ENCODE assay signal across 19 cellular contexts in the genomic region with DNA sequence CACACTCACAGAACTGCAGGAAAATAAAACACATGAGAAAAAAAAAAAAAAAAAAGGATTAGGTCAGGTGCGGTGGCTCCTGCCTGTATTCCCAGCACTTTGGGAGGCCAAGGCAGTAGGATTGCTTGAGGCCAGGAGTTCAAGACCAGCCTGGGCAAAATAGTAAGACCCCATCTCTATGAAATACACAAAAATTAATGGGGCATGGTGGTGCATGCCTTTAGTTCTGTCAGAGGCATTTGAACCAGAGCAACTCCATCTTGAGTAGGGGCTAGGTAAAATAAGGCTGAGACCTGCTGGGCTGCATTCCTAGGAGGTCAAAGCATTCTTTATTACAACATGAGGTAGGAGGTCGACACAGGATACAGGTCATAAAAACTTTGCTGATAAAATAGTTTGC. TPM values are rescaled to one million over a fixed set of nuclear protein-coding genes. Genes with fewer than 3 reads are reported as not detected.
A peak's percentile ranks its signal among the peaks of the same experiment; 100 is the strongest.
DNase-seq lines count a peak whose midpoint lies in the region; ATAC-seq and TF ChIP-seq lines count a peak whose summit lies in the region.
"Had no signal": no experiment of that assay in that cellular context is flagged by ENCODE, and none has a peak within 500 bp of the region (broad histone marks: within the 10 kb centered on the region; RNA-seq: fewer than 3 reads in every experiment).

No MANE protein-coding gene starts in this region.

- H3K36me3 Mint-ChIP-seq in H9 (ENCODE audit: insufficient read depth in 1 of 3, low read depth in 3 of 3) = peaks cover 0 to 9% (median 2%) of the 10 kb centered on the region in 3 experiments; a peak in 3 of 7 replicates

- H2AFZ ChIP-seq in H9 (ENCODE audit: low read length) (no peak overlapping the region), Loucy (ENCODE audit: low read length) (peak overlapping the region; percentile 11; the same call in 1 of the 2 replicates), osteoblast (ENCODE audit: low read length) (peak overlapping the region; percentile 80)

- no peaks in the 10 kb centered on the region for H3K79me1 ChIP-seq in H9 (ENCODE audit: insufficient read depth, low read depth, low read length, poor library complexity, severe bottlenecking)

- no peak overlapping the region for H3K56ac ChIP-seq in H9 (ENCODE audit: insufficient read length, low read depth, low read length)

- peaks cover 5% of the 10 kb centered on the region; the same call in 1 of the 2 replicates for H3K4me1 ChIP-seq in H9 (ENCODE audit: insufficient read depth, low read length)
- peaks cover 2% of the 10 kb centered on the region for H3K4me1 ChIP-seq in Loucy (ENCODE audit: insufficient read depth, low read length, poor library complexity, severe bottlenecking)
- H3K4me1 ChIP-seq in foreskin keratinocyte = peaks cover 9% of the 10 kb centered on the region
- H3K4me1 ChIP-seq in osteoblast (ENCODE audit: insufficient read depth, low read length) = peaks cover 16% of the 10 kb centered on the region
- H3K4me1 ChIP-seq: BE2C, Peyer's patch had no signal

- no peak overlapping the region for H4K5ac ChIP-seq in H9 (ENCODE audit: insufficient read length, low read depth, low read length)

- peaks cover 2 to 5% of the 10 kb centered on the region in 2 experiments; a peak in 2 of 5 replicates for H3K9me3 Mint-ChIP-seq in H9
- H3K9me3 Mint-ChIP-seq: CD4-positive, alpha-beta T cell; IgD-negative memory B cell had no signal

- H2BK20ac ChIP-seq in H9 (ENCODE audit: low read depth, low read length, poor library complexity, severe bottlenecking) = no peak overlapping the region

- H3F3A ChIP-seq in Loucy (ENCODE audit: low read depth) = no peaks in the 10 kb centered on the region

- H3K9me2 ChIP-seq in Loucy (replicated peaks; ENCODE audit: low read depth, low read length) = no peaks in the 10 kb centered on the region

- H3K23ac ChIP-seq in H9 (ENCODE audit: insufficient read length, low read depth, low read length) = no peak overlapping the region

- H2BK12ac ChIP-seq in H9 (ENCODE audit: insufficient read length, low read depth, low read length) = no peak overlapping the region

- DNase-seq in H9 (no peak), foreskin keratinocyte (no peak), osteoblast (ENCODE audit: insufficient read length, low spot score, missing footprints) (no peak), WERI-Rb-1 (no peak), NCI-H1436 (lab: John Stamatoyannopoulos, UW) (no peak), DMS79 (lab: John Stamatoyannopoulos, UW) (no peak), T1000 (lab: John Stamatoyannopoulos, UW) (no peak)
- DNase-seq: BE2C; CD4-positive, alpha-beta T cell; DMS153; GOT3; Kasumi-1; MM.1S; NCI-H1092; NCI-H146; Peyer's patch had no signal

- H4K20me1 ChIP-seq in H9 (ENCODE audit: control insufficient read depth, insufficient read depth, insufficient read length) (no peaks in the 10 kb centered on the region), Loucy (ENCODE audit: insufficient read depth, low read length, poor library complexity, severe bottlenecking) (no peaks in the 10 kb centered on the region), osteoblast (ENCODE audit: insufficient read depth, low read length) (no peaks in the 10 kb centered on the region)

- peak overlapping the region; percentile 77 for H3K27ac ChIP-seq in H9 (ENCODE audit: insufficient read length, low read depth, low read length)
- H3K27ac ChIP-seq in foreskin keratinocyte = peak overlapping the region; percentile 67
- H3K27ac ChIP-seq in osteoblast (ENCODE audit: low read depth, low read length) = peak overlapping the region; percentile 81
- H3K27ac ChIP-seq in WERI-Rb-1 = no peak overlapping the region
- H3K27ac ChIP-seq: Peyer's patch had no signal

- H4K91ac ChIP-seq in H9 (ENCODE audit: insufficient read length, low read depth, low read length) = no peak overlapping the region

- ATAC-seq in foreskin keratinocyte = no peak
- ATAC-seq: Right ventricle myocardium inferior had no signal

- H3K4me2 ChIP-seq in H9 (ENCODE audit: insufficient read depth, insufficient read length, low read length) (no peak overlapping the region), Loucy (ENCODE audit: low read depth, low read length, poor library complexity, severe bottlenecking) (no peak overlapping the region), osteoblast (ENCODE audit: insufficient read depth, low read length) (no peak overlapping the region)

- H3K9me3 ChIP-seq in H9 (ENCODE audit: control insufficient read depth, low read depth, low read length) (no peaks in the 10 kb centered on the region), Loucy (ENCODE audit: insufficient read depth, low read depth, low read length) (no peaks in the 10 kb centered on the region), osteoblast (ENCODE audit: low read depth, low read length) (no peaks in the 10 kb centered on the region), WERI-Rb-1 (ENCODE audit: severe bottlenecking) (no peaks in the 10 kb centered on the region)
- H3K9me3 ChIP-seq: BE2C, Peyer's patch had no signal

- no peak overlapping the region for H3K4me3 ChIP-seq in Loucy (ENCODE audit: low read length, poor library complexity, severe bottlenecking)
- no peak overlapping the region for H3K4me3 ChIP-seq in osteoblast (ENCODE audit: insufficient read depth, low read length)
- no peak overlapping the region for H3K4me3 ChIP-seq in WERI-Rb-1 (ENCODE audit: low read depth, low read length)
- H3K4me3 ChIP-seq: Peyer's patch had no signal

- peak overlapping the region in 2 of 3 experiments; percentile 88 to 99; a peak in 4 of 7 replicates for H3K27ac Mint-ChIP-seq in H9
- H3K27ac Mint-ChIP-seq: CD4-positive, alpha-beta T cell; IgD-negative memory B cell had no signal

- H3K18ac ChIP-seq in H9 (ENCODE audit: insufficient read length, low read depth, low read length) = no peak overlapping the region

- H3K36me3 ChIP-seq in Loucy (ENCODE audit: insufficient read depth, low read length) = no peaks in the 10 kb centered on the region
- H3K36me3 ChIP-seq in osteoblast (ENCODE audit: insufficient read depth, low read length) = no peaks in the 10 kb centered on the region
- no peaks in the 10 kb centered on the region for H3K36me3 ChIP-seq in WERI-Rb-1
- H3K36me3 ChIP-seq: BE2C, Peyer's patch had no signal

- peaks cover 47 to 59% of the 10 kb centered on the region in 2 experiments for H3K4me1 Mint-ChIP-seq in H9

- H3K79me2 ChIP-seq in H9 (ENCODE audit: insufficient read depth, low read length) (no peaks in the 10 kb centered on the region), Loucy (ENCODE audit: insufficient read depth, low read length) (no peaks in the 10 kb centered on the region), osteoblast (ENCODE audit: insufficient read depth, low read length) (no peaks in the 10 kb centered on the region)

- H3K9ac ChIP-seq in H9 (ENCODE audit: extremely low read depth, insufficient read length, low read length) (no peak overlapping the region), Loucy (ENCODE audit: low read depth, low read length, poor library complexity, severe bottlenecking) (no peak overlapping the region)

- H3K23me2 ChIP-seq in H9 (ENCODE audit: insufficient read length, low read depth, low read length, poor library complexity, severe bottlenecking) = no peaks in the 10 kb centered on the region

- no peak overlapping the region for H2BK15ac ChIP-seq in H9 (ENCODE audit: low read depth, low read length)

- H2BK120ac ChIP-seq in H9 (ENCODE audit: low read depth, low read length, poor library complexity, severe bottlenecking) = no peak overlapping the region

- no peaks in the 10 kb centered on the region for H3K27me3 Mint-ChIP-seq in H9 (ENCODE audit: low read depth)
- H3K27me3 Mint-ChIP-seq: CD4-positive, alpha-beta T cell; IgD-negative memory B cell had no signal

- TF ChIP-seq CTCF in H9 (conservative IDR thresholded peaks at IDR 0.05) (no peak), Loucy (conservative IDR thresholded peaks at IDR 0.05; ENCODE audit: low read length) (no peak), foreskin keratinocyte (conservative IDR thresholded peaks at IDR 0.05) (no peak), osteoblast (IDR thresholded peaks at IDR 0.05; ENCODE audit: extremely low read depth, low read depth, low read length) (no peak), WERI-Rb-1 (IDR thresholded peaks at IDR 0.05; ENCODE audit: low read depth, low read length) (no peak)

- no peak overlapping the region for H2AK5ac ChIP-seq in H9 (ENCODE audit: insufficient read length, low read length)

- no peaks in the 10 kb centered on the region for H3K27me3 ChIP-seq in H9 (ENCODE audit: insufficient read depth, low read length)
- no peaks in the 10 kb centered on the region for H3K27me3 ChIP-seq in Loucy (ENCODE audit: insufficient read depth, low read length, poor library complexity, severe bottlenecking)
- H3K27me3 ChIP-seq in foreskin keratinocyte = no peaks in the 10 kb centered on the region
- H3K27me3 ChIP-seq in osteoblast (ENCODE audit: insufficient read depth, low read length) = no peaks in the 10 kb centered on the region
- H3K27me3 ChIP-seq in WERI-Rb-1 (ENCODE audit: insufficient read depth, low read depth, severe bottlenecking) = no peaks in the 10 kb centered on the region
- H3K27me3 ChIP-seq: BE2C, Peyer's patch had no signal

- H2BK5ac ChIP-seq in H9 (ENCODE audit: insufficient read length, low read length) = no peak overlapping the region

- H4K8ac ChIP-seq in H9 (replicated peaks; ENCODE audit: insufficient read length, low read depth, low read length) = no peak overlapping the region

- no peak overlapping the region for H3K4me3 Mint-ChIP-seq in H9
- H3K4me3 Mint-ChIP-seq: CD4-positive, alpha-beta T cell; IgD-negative memory B cell had no signal

- no peak overlapping the region for H3T11ph ChIP-seq in H9 (ENCODE audit: low read length)

- H3K4ac ChIP-seq in H9 (ENCODE audit: low read depth, low read length) = no peak overlapping the region

- no CpG with 5 or more reads among the region's 2 CpGs for WGBS in H9 (ENCODE audit: extremely low coverage, insufficient read length, low lambda C conversion rate)

- H3K14ac ChIP-seq in H9 (ENCODE audit: insufficient read depth, low read length) = no peak overlapping the region

RNA-seq across cellular contexts. Expression of a gene that starts 39.0 kb away (rescaled TPM):
- total RNA-seq in H9 (2021) (174 and 181 TPM in 2 replicates), foreskin keratinocyte (17.6 and 22.3 TPM in 2 replicates), osteoblast (8.5 and 10.5 TPM in 2 replicates)
- 4.7 and 5.6 TPM in 2 replicates for polyA plus RNA-seq in foreskin keratinocyte
